In the genomic region with DNA sequence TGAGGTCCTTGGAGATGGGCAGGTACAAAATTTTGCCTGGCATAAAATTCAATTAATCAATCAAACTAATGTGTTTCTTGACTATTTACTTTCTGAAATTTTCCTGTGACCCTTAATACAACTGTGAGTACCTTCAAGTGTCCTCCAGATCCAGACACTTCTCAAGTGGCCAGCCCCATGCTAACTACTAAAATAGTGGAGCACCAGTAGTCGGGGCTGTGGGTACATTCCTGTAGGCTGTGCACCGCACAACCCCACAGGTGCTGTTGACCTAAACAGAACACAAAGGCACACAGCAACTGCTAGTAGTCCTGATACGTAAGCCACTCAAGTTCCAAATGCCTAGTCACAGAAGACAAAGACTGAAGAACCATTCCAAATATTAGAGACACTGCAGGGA, we compare ENCODE assay signal across 18 cellular contexts. TPM values are rescaled to one million over a fixed set of nuclear protein-coding genes. Genes with fewer than 3 reads are reported as not detected.
A peak's percentile ranks its signal among the peaks of the same experiment; 100 is the strongest.
DNase-seq lines count a peak whose midpoint lies in the region; ATAC-seq and TF ChIP-seq lines count a peak whose summit lies in the region.
"Had no signal": no experiment of that assay in that cellular context is flagged by ENCODE, and none has a peak within 500 bp of the region (broad histone marks: within the 10 kb centered on the region; RNA-seq: fewer than 3 reads in every experiment).

No MANE protein-coding gene starts in this region.

- H3K27me3 ChIP-seq in PC-3 (ENCODE audit: low read length) (no peaks in the 10 kb centered on the region), lower lobe of right lung (ENCODE audit: low read depth) (no peaks in the 10 kb centered on the region), Peyer's patch (no peaks in the 10 kb centered on the region)

- H4K20me1 ChIP-seq in PC-3 (ENCODE audit: low read length), result no peaks in the 10 kb centered on the region

- H3K4me1 ChIP-seq in PC-3 (ENCODE audit: insufficient read depth, low read length), result peaks cover 21% of the 10 kb centered on the region
- H3K4me1 ChIP-seq in lower lobe of right lung, result peaks cover 19% of the 10 kb centered on the region
- H3K4me1 ChIP-seq in Peyer's patch, result peaks cover 0 to 8% (median 2%) of the 10 kb centered on the region in 4 donors

- BruUV-seq in PC-3 (replicated peaks; lab: Mats Ljungman, UMichigan), result no TSS peak

- H2AFZ ChIP-seq in PC-3 (ENCODE audit: low read length), result no peak overlapping the region

- H3K9ac ChIP-seq in PC-3 (ENCODE audit: low read length), result peak overlapping the region; percentile 67

- ATAC-seq in Right ventricle myocardium inferior (peak; percentile 37), left cardiac atrium (no peak), PC-3 (no peak), lower lobe of right lung (peak; percentile 90 to 94), HG02884 (IDR thresholded peaks at IDR 0.05; ENCODE audit: unreplicated experiment) (no peak), GM18909 (IDR thresholded peaks at IDR 0.05; ENCODE audit: poor library complexity, unreplicated experiment) (no peak)
- ATAC-seq: naive thymus-derived CD4-positive, alpha-beta T cell had no signal

- TF ChIP-seq CTCF in PC-3 (conservative IDR thresholded peaks at IDR 0.05; ENCODE audit: low read depth, low read length) (no peak), lower lobe of right lung (IDR thresholded peaks at IDR 0.05) (no peak), Peyer's patch (IDR thresholded peaks at IDR 0.05) (no peak)

- intact Hi-C loops in Right ventricle myocardium inferior (cut with DNase I), result no loop called here
- intact Hi-C loops in left cardiac atrium (cut with DNase I), result loop anchor here (2.0 to 10.0 kb wide), 3 partner anchors 238 to 598 kb away; no protein-coding TSS in a partner anchor
- intact Hi-C loops in PC-3 (cut with micrococcal nuclease), result no loop called here
- intact Hi-C loops in lower lobe of right lung (cut with DNase I), result loop anchor here (10.0 kb wide), 1 partner anchor 238 kb away; no protein-coding TSS in a partner anchor

- no peak overlapping the region for H3K4me3 ChIP-seq in PC-3 (ENCODE audit: low read length)
- H3K4me3 ChIP-seq in lower lobe of right lung, result no peak overlapping the region
- no peak overlapping the region for H3K4me3 ChIP-seq in Peyer's patch
- H3K4me3 ChIP-seq: GM12878, SK-N-MC had no signal

- H3K36me3 ChIP-seq in PC-3 (ENCODE audit: low read depth, low read length), result no peaks in the 10 kb centered on the region
- H3K36me3 ChIP-seq in lower lobe of right lung, result peaks cover 30% of the 10 kb centered on the region
- peaks cover 0 to 17% (median 1%) of the 10 kb centered on the region in 3 donors for H3K36me3 ChIP-seq in Peyer's patch

- no peaks in the 10 kb centered on the region for H3K79me2 ChIP-seq in PC-3 (ENCODE audit: low read length)

- TF ChIP-seq POLR2A in Peyer's patch (IDR thresholded peaks at IDR 0.05), result no peak

- H3K27ac ChIP-seq in PC-3 (ENCODE audit: low read length) (peak overlapping the region; percentile 93), lower lobe of right lung (peak overlapping the region; percentile 82), Peyer's patch (peak overlapping the region in 1 of 4 donors; percentile 26)
- H3K27ac ChIP-seq: SK-N-MC had no signal

- no peak for DNase-seq in Right ventricle myocardium inferior (ENCODE audit: missing footprints)
- no peak for DNase-seq in left cardiac atrium
- no peak for DNase-seq in PC-3
- DNase-seq in lower lobe of right lung, result peak; percentile 83
- no peak for DNase-seq in Peyer's patch
- DNase-seq in activated effector memory CD4-positive, alpha-beta T cell treated with anti-CD3 and anti-CD28 coated beads, Interleukin-2, amount 50 U/mL, for 16 hours, result no peak
- DNase-seq: activated CD4-positive, alpha-beta memory T cell treated with anti-CD3 and anti-CD28 coated beads for 36 hours; CD8-positive, alpha-beta memory T cell; hippocampal formation; kidney glomerular epithelial cell; naive thymus-derived CD4-positive, alpha-beta T cell; NCI-H446; posterior cingulate gyrus; stimulated activated naive CD4-positive, alpha-beta T cell had no signal

- POLR2A ChIA-PET in PC-3 (lab: Charles Lee; ENCODE audit: unreplicated experiment), result no interaction called here

- no peaks in the 10 kb centered on the region for H3F3A ChIP-seq in PC-3 (ENCODE audit: low read length, unreplicated experiment)

- H3K9me3 ChIP-seq in PC-3 (ENCODE audit: low read length) (no peaks in the 10 kb centered on the region), lower lobe of right lung (no peaks in the 10 kb centered on the region), Peyer's patch (no peaks in the 10 kb centered on the region)

- H3K4me2 ChIP-seq in PC-3 (ENCODE audit: low read length), result no peak overlapping the region

- CTCF ChIA-PET in PC-3 (lab: Charles Lee), result no interaction called here

- no peaks in the 10 kb centered on the region for H3K9me2 ChIP-seq in PC-3 (replicated peaks; ENCODE audit: low read length)

RNA-seq across cellular contexts. Expression of a gene that starts 36.6 kb away (rescaled TPM):
- total RNA-seq in Right ventricle myocardium inferior (35.1 TPM), left cardiac atrium (10 to 100 TPM; 33.1 to 39.7 TPM), PC-3 (2014; rRNA removed) (21.5 and 25.5 TPM in 2 replicates), lower lobe of right lung (59.6 TPM), Peyer's patch (100 to 1,000 TPM in 1 of 4 donors, 10 to 100 TPM in 3; 64.4 to 116 (median 94.7) TPM)

RNA-seq across cellular contexts. Expression of a gene that starts 40.0 kb away (rescaled TPM):
- total RNA-seq in Right ventricle myocardium inferior, result 36.4 TPM
- 10 to 100 TPM; 47.3 TPM for total RNA-seq in left cardiac atrium
- total RNA-seq in PC-3 (2014; rRNA removed), result 35.7 and 37.8 TPM in 2 replicates
- total RNA-seq in lower lobe of right lung, result 83.5 TPM
- total RNA-seq in Peyer's patch, result 10 to 100 TPM; 53.7 to 96.3 (median 67.6) TPM

RNA-seq across cellular contexts. Expression of a gene that starts 48.3 kb away (rescaled TPM):
- total RNA-seq in Right ventricle myocardium inferior (7.6 TPM), left cardiac atrium (1 to 10 TPM; 5.4 to 5.5 TPM), PC-3 (2014; rRNA removed) (0.29 and 0.44 TPM in 2 replicates), lower lobe of right lung (2.1 TPM), Peyer's patch (1 to 10 TPM in 3 of 4 donors, not detected in 1; 1.9 to 4.4 (median 2.5) TPM)

Comparison
In these comparisons a context has a peak if more than half of its experiments do, and no peak if none do; other contexts are left out.
1. ATAC-seq: peak in Right ventricle myocardium inferior (single experiment) and lower lobe of right lung (2 of 2); none in left cardiac atrium (0 of 2), PC-3 (single experiment), HG02884 (single experiment) and GM18909 (single experiment).
2. intact Hi-C loops: an anchor here in left cardiac atrium (2.0 to 10.0 kb wide) and lower lobe of right lung (10.0 kb wide); none called in Right ventricle myocardium inferior and PC-3.